In genomic region chr9:78866228-78867132, GRCh38 we compare ENCODE assay signal across 14 cellular contexts.
DNase-seq lines count a peak whose midpoint lies in the region; ATAC-seq, FAIRE-seq and TF ChIP-seq lines count a peak whose summit lies in the region.
"Had no signal": no experiment of that assay in that cellular context is flagged by ENCODE, and none has a peak within 500 bp of the region (broad histone marks: within the 10 kb centered on the region; RNA-seq: fewer than 3 reads in every experiment).

No MANE protein-coding gene starts in this region.

- intact Hi-C loops in MCF 10A (cut with micrococcal nuclease) (loop anchor here (5.0 kb wide), 1 partner anchor 156 kb away; no protein-coding TSS in a partner anchor), breast epithelium (cut with DNase I; ENCODE audit: low total_unique reads) (no loop called here), heart left ventricle (cut with DNase I) (no loop called here)

- H3K27me3 Mint-ChIP-seq in MCF 10A (ENCODE audit: insufficient read depth, unreplicated experiment) (no peaks in the 10 kb centered on the region), H9 (ENCODE audit: low read depth) (no peaks in the 10 kb centered on the region)

- H3K14ac ChIP-seq in H9 (ENCODE audit: insufficient read depth, low read length), result no peak overlapping the region

- no peak overlapping the region for H2BK5ac ChIP-seq in H9 (ENCODE audit: insufficient read length, low read length)

- peak; percentile 79 for DNase-seq in MCF 10A (ENCODE audit: unreplicated experiment)
- DNase-seq in breast epithelium (ENCODE audit: low spot score in 2 of 2), result no peak
- DNase-seq in fibroblast of villous mesenchyme (ENCODE audit: low read depth), result peak; percentile 91
- peak; percentile 68 for DNase-seq in urothelium cell line (ENCODE audit: low spot score)
- DNase-seq in H9, result no peak
- DNase-seq in NCI-H2029 (lab: John Stamatoyannopoulos, UW), result no peak
- no peak for DNase-seq in heart left ventricle
- DNase-seq: 8988T; activated gamma-delta T cell treated with Interleukin-2 at 50 U/mL for 16 hours; GDM1; GOT3; NCI-H1694; stimulated activated CD4-positive, alpha-beta T cell treated with anti-CD3 and anti-CD28 coated beads, Interleukin-4, amount 100 ng/mL, for 1 hour had no signal

- H4K20me1 ChIP-seq in H9 (ENCODE audit: control insufficient read depth, insufficient read depth, insufficient read length), result no peaks in the 10 kb centered on the region

- TF ChIP-seq CTCF in MCF 10A (IDR thresholded peaks at IDR 0.05; ENCODE audit: unreplicated experiment) (no peak), breast epithelium (IDR thresholded peaks at IDR 0.05) (no peak), fibroblast of villous mesenchyme (IDR thresholded peaks at IDR 0.05; ENCODE audit: insufficient read depth, low read depth, low read length) (no peak), H9 (conservative IDR thresholded peaks at IDR 0.05) (no peak), heart left ventricle (IDR thresholded peaks at IDR 0.05) (no peak)

- no peak overlapping the region for H3K56ac ChIP-seq in H9 (ENCODE audit: insufficient read length, low read depth, low read length)

- POLR2A ChIA-PET in MCF 10A (lab: Yijun Ruan, JAX), result interaction anchor here (0.5 to 2.2 kb wide), 9 partner anchors 24 to 464 kb away, joined by 3 to 7 read pairs (median 3); no protein-coding TSS in a partner anchor

- H3K4ac ChIP-seq in H9 (ENCODE audit: low read depth, low read length), result no peak overlapping the region

- no peak overlapping the region for H2BK12ac ChIP-seq in H9 (ENCODE audit: insufficient read length, low read depth, low read length)

- H3K36me3 ChIP-seq in breast epithelium, result no peaks in the 10 kb centered on the region
- H3K36me3 ChIP-seq in heart left ventricle, result no peaks in the 10 kb centered on the region

- no TSS peak for BruUV-seq in MCF 10A (replicated peaks; lab: Mats Ljungman, UMichigan)

- no peak overlapping the region for H4K8ac ChIP-seq in H9 (replicated peaks; ENCODE audit: insufficient read length, low read depth, low read length)

- H3K9me3 Mint-ChIP-seq in MCF 10A (ENCODE audit: unreplicated experiment) (peaks cover 7% of the 10 kb centered on the region), H9 (no peaks in the 10 kb centered on the region)

- no CpG with 5 or more reads among the region's 6 CpGs for WGBS in H9 (ENCODE audit: extremely low coverage, insufficient read length, low lambda C conversion rate)
- WGBS in heart left ventricle, 4 donors, result 68 to 75% (median 70%) methylated on average over 6 of the region's 6 CpGs

- H2AK5ac ChIP-seq in H9 (ENCODE audit: insufficient read length, low read length), result no peak overlapping the region

- H4K5ac ChIP-seq in H9 (ENCODE audit: insufficient read length, low read depth, low read length), result no peak overlapping the region

- H3K4me3 Mint-ChIP-seq in MCF 10A (ENCODE audit: unreplicated experiment), result peak overlapping the region; percentile 11
- H3K4me3 Mint-ChIP-seq in H9, result no peak overlapping the region

- H3K18ac ChIP-seq in H9 (ENCODE audit: insufficient read length, low read depth, low read length), result no peak overlapping the region

- ATAC-seq in SK-N-SH treated with all-trans-retinoic acid at 6 μM for 48 hours (peak; percentile 89), heart left ventricle (no peak)

- H3K23me2 ChIP-seq in H9 (ENCODE audit: insufficient read length, low read depth, low read length, poor library complexity, severe bottlenecking), result no peaks in the 10 kb centered on the region

- H3K79me1 ChIP-seq in H9 (ENCODE audit: insufficient read depth, low read depth, low read length, poor library complexity, severe bottlenecking), result no peaks in the 10 kb centered on the region

- H3K27ac ChIP-seq in breast epithelium (no peak overlapping the region), H9 (ENCODE audit: insufficient read length, low read depth, low read length) (no peak overlapping the region), heart left ventricle (no peak overlapping the region)

- H2AFZ ChIP-seq in H9 (ENCODE audit: low read length), result no peak overlapping the region

- H2BK15ac ChIP-seq in H9 (ENCODE audit: low read depth, low read length), result no peak overlapping the region

- no peak overlapping the region for H3T11ph ChIP-seq in H9 (ENCODE audit: low read length)

- H4K91ac ChIP-seq in H9 (ENCODE audit: insufficient read length, low read depth, low read length), result no peak overlapping the region

- no peaks in the 10 kb centered on the region for H3K36me3 Mint-ChIP-seq in MCF 10A (ENCODE audit: insufficient read depth, unreplicated experiment)
- no peaks in the 10 kb centered on the region for H3K36me3 Mint-ChIP-seq in H9 (ENCODE audit: insufficient read depth in 1 of 3, low read depth in 3 of 3)

- CTCF ChIA-PET in MCF 10A (lab: Yijun Ruan, JAX), result interaction anchor here (0.6 to 1.1 kb wide), 5 partner anchors 23 to 646 kb away, joined by 3 to 6 read pairs (median 3); no protein-coding TSS in a partner anchor

- H3K27me3 ChIP-seq in breast epithelium (no peaks in the 10 kb centered on the region), H9 (ENCODE audit: insufficient read depth, low read length) (no peaks in the 10 kb centered on the region), heart left ventricle (peaks cover 0 to 3% (median 0%) of the 10 kb centered on the region in 9 donors)

- no peaks in the 10 kb centered on the region for H3K79me2 ChIP-seq in H9 (ENCODE audit: insufficient read depth, low read length)

- H3K4me3 ChIP-seq in breast epithelium (no peak overlapping the region), fibroblast of villous mesenchyme (ENCODE audit: low read depth, low read length) (no peak overlapping the region), heart left ventricle (no peak overlapping the region)

- H3K9ac ChIP-seq in H9 (ENCODE audit: extremely low read depth, insufficient read length, low read length), result no peak overlapping the region

- no peak overlapping the region for H2BK120ac ChIP-seq in H9 (ENCODE audit: low read depth, low read length, poor library complexity, severe bottlenecking)

- H3K4me1 ChIP-seq in breast epithelium (no peaks in the 10 kb centered on the region), H9 (ENCODE audit: insufficient read depth, low read length) (peaks cover 2% of the 10 kb centered on the region; the same call in 1 of the 2 replicates), heart left ventricle (no peaks in the 10 kb centered on the region)

- FAIRE-seq in urothelium cell line (lab: Jason Lieb, UNC), result no peak

- no peak overlapping the region for H3K4me2 ChIP-seq in H9 (ENCODE audit: insufficient read depth, insufficient read length, low read length)

- H3K23ac ChIP-seq in H9 (ENCODE audit: insufficient read length, low read depth, low read length), result no peak overlapping the region

- H3K27ac Mint-ChIP-seq in MCF 10A (ENCODE audit: low read depth, unreplicated experiment), result peak overlapping the region; percentile 41
- no peak overlapping the region for H3K27ac Mint-ChIP-seq in H9

- H3K9me3 ChIP-seq in breast epithelium (no peaks in the 10 kb centered on the region), H9 (ENCODE audit: control insufficient read depth, low read depth, low read length) (no peaks in the 10 kb centered on the region), heart left ventricle (no peaks in the 10 kb centered on the region)

- no peak for TF ChIP-seq POLR2A in breast epithelium (IDR thresholded peaks at IDR 0.05)
- no peak for TF ChIP-seq POLR2A in heart left ventricle (IDR thresholded peaks at IDR 0.05)

- no peak overlapping the region for H2BK20ac ChIP-seq in H9 (ENCODE audit: low read depth, low read length, poor library complexity, severe bottlenecking)

- H3K4me1 Mint-ChIP-seq in MCF 10A (ENCODE audit: insufficient read depth, unreplicated experiment) (peaks cover 31% of the 10 kb centered on the region), H9 (peaks cover 7% of the 10 kb centered on the region in 2 experiments)

TF ChIP-seq in SK-N-SH treated with all-trans-retinoic acid at 6 μM for 48 hours, 23 proteins besides CTCF, POLR2A, EP300 and RAD21 (continues in another document):
- TF ChIP-seq PPARA (CRISPR knock-in tag; IDR thresholded peaks at IDR 0.05; ENCODE audit: borderline replicate concordance) (no peak), CREB5 (CRISPR knock-in tag; IDR thresholded peaks at IDR 0.05; ENCODE audit: low read depth) (peak; percentile 83), ZC3H10 (CRISPR knock-in tag; IDR thresholded peaks at IDR 0.05) (peak; percentile 75; the same call in 1 of the 2 replicates), OSR1 (CRISPR knock-in tag; IDR thresholded peaks at IDR 0.05) (no peak), TOX (CRISPR knock-in tag; IDR thresholded peaks at IDR 0.05; ENCODE audit: borderline replicate concordance) (0 out of 2 replicates have a peak, but pooled peaks have one; percentile 34), CSRNP3 (CRISPR knock-in tag; IDR thresholded peaks at IDR 0.05) (peak; percentile 22; the same call in 1 of the 2 replicates), CSDC2 (CRISPR knock-in tag; IDR thresholded peaks at IDR 0.05) (peak; percentile 88; the same call in 1 of the 2 replicates), ISL1 (CRISPR knock-in tag; IDR thresholded peaks at IDR 0.05) (peak; percentile 97), RARB (CRISPR knock-in tag; IDR thresholded peaks at IDR 0.05) (no peak), ZNF70 (CRISPR knock-in tag; IDR thresholded peaks at IDR 0.05) (no peak), ESRRG (CRISPR knock-in tag; IDR thresholded peaks at IDR 0.05) (peak; percentile 75; the same call in 1 of the 2 replicates), SNAI2 (CRISPR knock-in tag; IDR thresholded peaks at IDR 0.05) (no peak)

Comparison
In these comparisons a context has a peak if more than half of its experiments do, and no peak if none do; other contexts are left out.
1. DNase-seq: peak in MCF 10A (single experiment), fibroblast of villous mesenchyme (single experiment) and urothelium cell line (single experiment); none in breast epithelium (0 of 2), H9 (single experiment), NCI-H2029 (single experiment) and heart left ventricle (0 of 5).